Comparison of ENCODE assay signal across 13 cellular contexts in the genomic region with DNA sequence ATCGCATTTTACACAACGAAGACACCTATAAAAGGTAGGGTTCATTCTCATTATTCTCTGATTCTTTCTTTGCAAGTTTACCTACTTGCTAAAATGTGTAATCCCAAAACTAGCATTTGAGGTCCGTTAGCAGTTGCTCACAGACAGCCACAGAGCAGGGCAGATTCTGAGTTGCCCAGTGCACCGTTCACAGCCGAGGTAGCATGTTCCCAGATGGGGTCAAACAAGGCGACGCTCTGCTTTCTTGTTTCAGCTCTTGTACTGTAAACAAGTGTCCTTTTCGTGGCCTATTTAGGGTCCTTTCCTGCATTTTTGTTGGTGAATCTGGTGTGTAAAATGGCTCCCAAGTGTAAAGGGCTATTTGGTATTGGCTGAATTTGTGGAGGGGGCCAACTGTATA. TPM values are rescaled to one million over a fixed set of nuclear protein-coding genes. Genes with fewer than 3 reads are reported as not detected.
DNase-seq lines count a peak whose midpoint lies in the region; ATAC-seq and TF ChIP-seq lines count a peak whose summit lies in the region.
"Had no signal": no experiment of that assay in that cellular context is flagged by ENCODE, and none has a peak within 500 bp of the region (broad histone marks: within the 10 kb centered on the region; RNA-seq: fewer than 3 reads in every experiment).

No MANE protein-coding gene starts in this region.

- peak; percentile 21 for DNase-seq in activated naive CD4-positive, alpha-beta T cell treated with Interleukin-2 at 50 U/mL for 16 hours
- DNase-seq in activated naive CD4-positive, alpha-beta T cell treated with anti-CD3 and anti-CD28 coated beads, Interleukin-2, amount 50 U/mL, for 16 hours, result no peak
- no peak for DNase-seq in T-helper 17 cell
- DNase-seq in fibroblast of lung (ENCODE audit: low read depth in 2 of 2), result no peak
- DNase-seq in stimulated activated naive CD8-positive, alpha-beta T cell treated with anti-CD3 and anti-CD28 coated beads, Interleukin-15, amount 100 ng/mL, for 72 hours, result peak in 1 of 2 donors; percentile 53
- DNase-seq in foreskin melanocyte, result no peak
- no peak for DNase-seq in ACHN
- DNase-seq: colonic mucosa, H9, kidney glomerular epithelial cell, occipital lobe, substantia nigra had no signal

- in situ Hi-C loops in ACHN (cut with HindIII; ENCODE audit: low pct_ligation_motif_present, low pct_unique_long_range_greater_than_20kb, low sequenced_read_pairs), result no loop called here

- H3K9me3 ChIP-seq in T-helper 17 cell (ENCODE audit: control insufficient read depth, low read length, poor library complexity, severe bottlenecking) (no peaks in the 10 kb centered on the region), fibroblast of lung (ENCODE audit: control insufficient read depth, insufficient read depth, low read depth, low read length) (no peaks in the 10 kb centered on the region)
- H3K9me3 ChIP-seq: colonic mucosa had no signal

- no peaks in the 10 kb centered on the region for H3K27me3 ChIP-seq in fibroblast of lung (ENCODE audit: control insufficient read depth, insufficient read depth, low read length)
- H3K27me3 ChIP-seq: colonic mucosa had no signal

- H3K36me3 Mint-ChIP-seq in T-helper 17 cell (ENCODE audit: low read depth), result peaks cover 3% of the 10 kb centered on the region

- H3K4me2 ChIP-seq in fibroblast of lung (ENCODE audit: extremely low read depth, insufficient read depth, low read length), result peak overlapping the region; percentile 37

- no peaks in the 10 kb centered on the region for H3K27me3 Mint-ChIP-seq in T-helper 17 cell
- H3K27me3 Mint-ChIP-seq in stimulated activated naive CD8-positive, alpha-beta T cell treated with anti-CD3 and anti-CD28 coated beads, Interleukin-15, amount 100 ng/mL, for 72 hours, result no peaks in the 10 kb centered on the region

- H3K79me2 ChIP-seq in fibroblast of lung (ENCODE audit: control insufficient read depth, insufficient read depth, low read length), result peaks cover 41% of the 10 kb centered on the region

- no peak overlapping the region for H2AFZ ChIP-seq in fibroblast of lung (ENCODE audit: low read length)

- H3K4me3 ChIP-seq in fibroblast of lung (replicated peaks in 1 of 4; ENCODE audit: control extremely low read depth in 1 of 4, insufficient read depth in 1 of 4, low read depth in 3 of 4, low read length in 4 of 4), result no peak overlapping the region
- H3K4me3 ChIP-seq: colonic mucosa had no signal

- peak overlapping the region; percentile 93 for H3K4me3 Mint-ChIP-seq in T-helper 17 cell
- peak overlapping the region; percentile 88 for H3K4me3 Mint-ChIP-seq in stimulated activated naive CD8-positive, alpha-beta T cell treated with anti-CD3 and anti-CD28 coated beads, Interleukin-15, amount 100 ng/mL, for 72 hours

- H3K9me3 Mint-ChIP-seq in stimulated activated naive CD8-positive, alpha-beta T cell treated with anti-CD3 and anti-CD28 coated beads, Interleukin-15, amount 100 ng/mL, for 72 hours, result peaks cover 0 to 5% of the 10 kb centered on the region in 2 donors
- H3K9me3 Mint-ChIP-seq: H9 had no signal

- no peaks in the 10 kb centered on the region for H4K20me1 ChIP-seq in fibroblast of lung (ENCODE audit: control insufficient read depth, extremely low read depth, insufficient read depth, low read length)

- TF ChIP-seq CTCF in fibroblast of lung (conservative IDR thresholded peaks at IDR 0.05 in 1 of 2, IDR thresholded peaks at IDR 0.05 in 1 of 2; ENCODE audit: low read depth in 1 of 2, low read length in 2 of 2), result no peak

- H3K36me3 ChIP-seq in fibroblast of lung (ENCODE audit: control insufficient read depth, insufficient read depth, low read length), result no peaks in the 10 kb centered on the region
- H3K36me3 ChIP-seq: colonic mucosa had no signal

- ATAC-seq in T-helper 17 cell, result no peak
- peak; percentile 38 for ATAC-seq in stimulated activated naive CD8-positive, alpha-beta T cell treated with anti-CD3 and anti-CD28 coated beads, Interleukin-15, amount 100 ng/mL, for 72 hours
- ATAC-seq in GM18858 (IDR thresholded peaks at IDR 0.05; ENCODE audit: unreplicated experiment), result no peak

- peak overlapping the region; percentile 98 for H3K27ac Mint-ChIP-seq in T-helper 17 cell
- peak overlapping the region; percentile 59 to 89 for H3K27ac Mint-ChIP-seq in stimulated activated naive CD8-positive, alpha-beta T cell treated with anti-CD3 and anti-CD28 coated beads, Interleukin-15, amount 100 ng/mL, for 72 hours
- H3K27ac Mint-ChIP-seq: H9 had no signal

- H3K27ac ChIP-seq in fibroblast of lung (ENCODE audit: insufficient read depth, low read length), result no peak overlapping the region
- H3K27ac ChIP-seq: colonic mucosa had no signal

- H3K9ac ChIP-seq in fibroblast of lung (ENCODE audit: insufficient read depth, low read length), result no peak overlapping the region

- H3K4me1 ChIP-seq in fibroblast of lung (ENCODE audit: control insufficient read depth, extremely low read depth, insufficient read depth, low read length), result peaks cover 7% of the 10 kb centered on the region
- H3K4me1 ChIP-seq: colonic mucosa had no signal

- peaks cover 55% of the 10 kb centered on the region for H3K4me1 Mint-ChIP-seq in T-helper 17 cell
- peaks cover 59% of the 10 kb centered on the region for H3K4me1 Mint-ChIP-seq in stimulated activated naive CD8-positive, alpha-beta T cell treated with anti-CD3 and anti-CD28 coated beads, Interleukin-15, amount 100 ng/mL, for 72 hours

RNA-seq across cellular contexts. Expression of a gene that starts 3.1 kb away (rescaled TPM):
- total RNA-seq in T-helper 17 cell, result 100 to 1,000 TPM; 135 to 141 TPM
- total RNA-seq in fibroblast of lung, result 89.1 and 134 TPM in 2 replicates
- polyA plus RNA-seq in fibroblast of lung, result 22.0 and 28.9 TPM in 2 replicates
- polyA plus RNA-seq in fibroblast of lung (2012), result 22.3 and 28.7 TPM in 2 replicates
- polyA minus RNA-seq in fibroblast of lung (ENCODE audit: low replicate concordance), result 12.4 and 14.6 TPM in 2 replicates

RNA-seq across cellular contexts. Expression of a gene that starts 43.7 kb away (rescaled TPM):
- total RNA-seq in T-helper 17 cell, result not detected
- 2.1 and 3.6 TPM in 2 replicates for total RNA-seq in fibroblast of lung
- 1.9 and 3.3 TPM in 2 replicates for polyA plus RNA-seq in fibroblast of lung
- polyA plus RNA-seq in fibroblast of lung (2012), result 0.85 and 1.3 TPM in 2 replicates
- polyA minus RNA-seq in fibroblast of lung (ENCODE audit: low replicate concordance), result not detected in 2 replicates
- total RNA-seq: H9 had no signal
